26 cellular contexts compared by ENCODE assay signal in the genomic region with DNA sequence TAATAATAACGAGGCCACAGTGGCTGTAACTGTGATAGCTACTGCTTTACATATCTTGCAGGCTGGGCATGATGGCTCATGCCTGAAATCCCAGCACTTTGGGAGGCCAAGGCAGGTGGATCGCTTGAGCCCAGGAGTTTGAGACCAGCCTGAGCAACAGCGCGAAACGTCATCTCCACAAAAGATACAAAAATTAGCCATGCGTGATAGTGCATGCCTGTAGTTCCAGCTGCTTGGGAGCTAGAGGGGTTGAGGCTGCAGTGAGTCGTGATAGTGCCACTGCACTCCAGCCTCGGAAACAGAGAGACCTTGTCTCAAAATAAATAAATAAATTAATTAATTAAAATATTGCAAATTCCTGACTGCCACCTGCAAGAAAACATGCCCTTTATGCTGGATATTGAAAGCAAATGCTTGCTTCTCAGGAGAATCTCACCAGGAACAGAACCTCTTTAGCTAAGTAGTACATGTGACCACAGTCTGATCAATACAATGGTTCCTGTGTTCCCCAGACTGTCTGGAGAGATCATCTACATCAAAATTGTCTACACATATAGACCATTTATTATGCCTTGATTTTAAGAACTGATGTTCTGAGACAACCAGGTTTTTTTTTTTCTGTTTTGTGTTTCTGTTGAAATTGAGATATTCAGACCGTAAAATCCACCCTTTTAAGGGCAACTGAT. TPM values are rescaled to one million over a fixed set of nuclear protein-coding genes. Genes with fewer than 3 reads are reported as not detected.
DNase-seq lines count a peak whose midpoint lies in the region; ATAC-seq, FAIRE-seq and TF ChIP-seq lines count a peak whose summit lies in the region.
"Had no signal": no experiment of that assay in that cellular context is flagged by ENCODE, and none has a peak within 500 bp of the region (broad histone marks: within the 10 kb centered on the region; RNA-seq: fewer than 3 reads in every experiment).

No MANE protein-coding gene starts in this region.

- peaks cover 19% of the 10 kb centered on the region for H3K36me3 Mint-ChIP-seq in nephron progenitor cell (ENCODE audit: low read depth)

- TF ChIP-seq POLR2A in suprapubic skin (IDR thresholded peaks at IDR 0.05) (no peak), gastroesophageal sphincter (IDR thresholded peaks at IDR 0.05) (no peak)

- no peaks in the 10 kb centered on the region for H3K9me1 ChIP-seq in keratinocyte (ENCODE audit: control insufficient read depth, extremely low read depth, insufficient read depth, low read length)

- no peak overlapping the region for H3K27ac Mint-ChIP-seq in nephron progenitor cell
- H3K27ac Mint-ChIP-seq: activated naive CD4-positive, alpha-beta T cell treated with anti-CD3 and anti-CD28 coated beads, Interleukin-2, amount 10 ng/mL, durations not matched to agents 7 days and 5 days; stimulated activated effector memory CD8-positive, alpha-beta T cell treated with anti-CD3 and anti-CD28 coated beads, Interleukin-12 subunit alpha, Interleukin-12 subunit beta, amount 100 ng/mL, for 72 hours had no signal

- H3K27ac ChIP-seq in SK-N-MC, result peak overlapping the region; percentile 77
- H3K27ac ChIP-seq in keratinocyte (ENCODE audit: control insufficient read depth, insufficient read depth, low read length), result no peak overlapping the region
- peak overlapping the region; percentile 39 for H3K27ac ChIP-seq in suprapubic skin
- no peak overlapping the region for H3K27ac ChIP-seq in tibial artery
- no peak overlapping the region for H3K27ac ChIP-seq in gastroesophageal sphincter
- H3K27ac ChIP-seq: ascending aorta, gastrocnemius medialis, left ventricle myocardium inferior, psoas muscle, thoracic aorta had no signal

- TF ChIP-seq CTCF in keratinocyte (optimal IDR thresholded peaks at IDR 0.05 in 1 of 3, IDR thresholded peaks at IDR 0.05 in 1 of 3, conservative IDR thresholded peaks at IDR 0.05 in 1 of 3; ENCODE audit: extremely low read depth in 1 of 3, insufficient read depth in 2 of 3, low read length in 3 of 3) (no peak), suprapubic skin (IDR thresholded peaks at IDR 0.05) (no peak), tibial artery (IDR thresholded peaks at IDR 0.05) (no peak), nephron progenitor cell (IDR thresholded peaks at IDR 0.05) (no peak), gastroesophageal sphincter (IDR thresholded peaks at IDR 0.05) (no peak)

- no peaks in the 10 kb centered on the region for H3K27me3 Mint-ChIP-seq in nephron progenitor cell (ENCODE audit: low read depth, poor library complexity)
- H3K27me3 Mint-ChIP-seq: activated naive CD4-positive, alpha-beta T cell treated with anti-CD3 and anti-CD28 coated beads, Interleukin-2, amount 10 ng/mL, durations not matched to agents 7 days and 5 days had no signal

- H3K9ac ChIP-seq in SK-N-MC (ENCODE audit: insufficient read length) (no peak overlapping the region), keratinocyte (ENCODE audit: control insufficient read depth, extremely low read depth, insufficient read depth, low read length) (peak overlapping the region; percentile 25)

- ATAC-seq in gastroesophageal sphincter, result no peak
- ATAC-seq: gastrocnemius medialis; mucosa of descending colon; psoas muscle; stimulated activated effector memory CD8-positive, alpha-beta T cell treated with anti-CD3 and anti-CD28 coated beads, Interleukin-12 subunit alpha, Interleukin-12 subunit beta, amount 100 ng/mL, for 72 hours had no signal

- no peaks in the 10 kb centered on the region for H4K20me1 ChIP-seq in keratinocyte (ENCODE audit: control insufficient read depth, extremely low read depth, insufficient read depth, low read length)

- dilution Hi-C loops in keratinocyte (cut with MboI; ENCODE audit: extremely low pct_ligation_motif_present, low sequenced_read_pairs), result no loop called here

- DNase-seq in NCI-H2171 treated with DMSO at 0.1 percent for 48 hours (lab: John Stamatoyannopoulos, UW) (peak; percentile 6), NCI-H2171 (lab: John Stamatoyannopoulos, UW) (no peak), SK-N-MC (ENCODE audit: low read depth, low spot score) (no peak), keratinocyte (ENCODE audit: low read depth, low spot score) (no peak), suprapubic skin (ENCODE audit: low spot score in 2 of 2) (no peak), tibial artery (no peak), nephron progenitor cell (no peak)
- DNase-seq: 8988T; activated CD4-positive, CD25-positive, alpha-beta regulatory T cell; activated naive CD4-positive, alpha-beta T cell treated with anti-CD3 and anti-CD28 coated beads, Interleukin-2, amount 10 ng/mL, durations not matched to agents 7 days and 5 days; activated T-cell treated with anti-CD3 and anti-CD28 coated beads, Interleukin-2, amount 50 U/mL, for 1 hour; cerebellar nuclear complex; erythroblast; gastrocnemius medialis; left ventricle myocardium inferior; mucosa of descending colon; NCI-H1105; NCI-H2081; NCI-H510A treated with DMSO at 0.1 percent for 48 hours; psoas muscle; stimulated activated CD4-positive, alpha-beta T cell treated with anti-CD3 and anti-CD28 coated beads, Interleukin-1b, Interleukin-23, amount 100 ng/mL, for 48 hours had no signal

- intact Hi-C loops in tibial artery (cut with DNase I; ENCODE audit: low total_unique reads), result no loop called here

- H3K4me2 ChIP-seq in keratinocyte (ENCODE audit: control insufficient read depth, extremely low read depth, insufficient read depth, low read depth, low read length), result no peak overlapping the region

- H3K27me3 ChIP-seq in keratinocyte (ENCODE audit: control insufficient read depth, extremely low read depth, insufficient read depth, low read length), result no peaks in the 10 kb centered on the region
- H3K27me3 ChIP-seq in suprapubic skin, result no peaks in the 10 kb centered on the region
- no peaks in the 10 kb centered on the region for H3K27me3 ChIP-seq in tibial artery
- no peaks in the 10 kb centered on the region for H3K27me3 ChIP-seq in gastroesophageal sphincter
- H3K27me3 ChIP-seq: ascending aorta, gastrocnemius medialis had no signal

- H3K9me3 ChIP-seq in SK-N-MC (ENCODE audit: low read depth, low read length), result no peaks in the 10 kb centered on the region
- H3K9me3 ChIP-seq in keratinocyte (ENCODE audit: control insufficient read depth, low read depth, low read length), result no peaks in the 10 kb centered on the region
- no peaks in the 10 kb centered on the region for H3K9me3 ChIP-seq in suprapubic skin
- no peaks in the 10 kb centered on the region for H3K9me3 ChIP-seq in tibial artery
- H3K9me3 ChIP-seq in gastroesophageal sphincter, result no peaks in the 10 kb centered on the region
- H3K9me3 ChIP-seq: ascending aorta, gastrocnemius medialis, HAP-1, left ventricle myocardium inferior, mucosa of descending colon, psoas muscle, thoracic aorta had no signal

- no peak overlapping the region for H2AFZ ChIP-seq in keratinocyte (ENCODE audit: control insufficient read depth, low read length)

- no peak for FAIRE-seq in keratinocyte (lab: Jason Lieb, UNC)

- H3K79me2 ChIP-seq in keratinocyte (ENCODE audit: control insufficient read depth, insufficient read depth, low read length), result peaks cover 9% of the 10 kb centered on the region

- peaks cover 7% of the 10 kb centered on the region for H3K9me3 Mint-ChIP-seq in nephron progenitor cell
- H3K9me3 Mint-ChIP-seq: activated naive CD4-positive, alpha-beta T cell treated with anti-CD3 and anti-CD28 coated beads, Interleukin-2, amount 10 ng/mL, durations not matched to agents 7 days and 5 days; stimulated activated effector memory CD8-positive, alpha-beta T cell treated with anti-CD3 and anti-CD28 coated beads, Interleukin-12 subunit alpha, Interleukin-12 subunit beta, amount 100 ng/mL, for 72 hours had no signal

- H3K4me1 ChIP-seq in keratinocyte (ENCODE audit: control insufficient read depth, extremely low read depth, insufficient read depth, low read length), result no peaks in the 10 kb centered on the region
- peaks cover 30% of the 10 kb centered on the region for H3K4me1 ChIP-seq in suprapubic skin
- peaks cover 0 to 13% (median 7%) of the 10 kb centered on the region in 4 donors for H3K4me1 ChIP-seq in tibial artery
- H3K4me1 ChIP-seq in gastroesophageal sphincter, result peaks cover 0 to 31% (median 5%) of the 10 kb centered on the region in 3 donors

- peaks cover 21% of the 10 kb centered on the region for H3K4me1 Mint-ChIP-seq in nephron progenitor cell

- no peak overlapping the region for H3K4me3 Mint-ChIP-seq in nephron progenitor cell
- H3K4me3 Mint-ChIP-seq: activated naive CD4-positive, alpha-beta T cell treated with anti-CD3 and anti-CD28 coated beads, Interleukin-2, amount 10 ng/mL, durations not matched to agents 7 days and 5 days; stimulated activated effector memory CD8-positive, alpha-beta T cell treated with anti-CD3 and anti-CD28 coated beads, Interleukin-12 subunit alpha, Interleukin-12 subunit beta, amount 100 ng/mL, for 72 hours had no signal

- 61% methylated on average over 9 of the region's 9 CpGs for WGBS in suprapubic skin
- 77 to 78% methylated on average over 3 to 8 of the region's 9 CpGs for WGBS in gastroesophageal sphincter (ENCODE audit: low coverage in 1 of 2), 2 donors

- H3K36me3 ChIP-seq in SK-N-MC (ENCODE audit: insufficient read depth, low read length) (peaks cover 4% of the 10 kb centered on the region; the same call in 1 of the 2 replicates), keratinocyte (ENCODE audit: control insufficient read depth in 2 of 2, extremely low read depth in 1 of 2, insufficient read depth in 2 of 2, low read length in 2 of 2) (peaks cover 7 to 11% of the 10 kb centered on the region in 2 experiments), suprapubic skin (peaks cover 14% of the 10 kb centered on the region), tibial artery (peaks cover 0 to 20% (median 0%) of the 10 kb centered on the region in 3 donors), gastroesophageal sphincter (peaks cover 0 to 23% of the 10 kb centered on the region in 2 donors)

- TF ChIP-seq EP300 in suprapubic skin (IDR thresholded peaks at IDR 0.05) (no peak), gastroesophageal sphincter (IDR thresholded peaks at IDR 0.05) (no peak)

- H3K4me3 ChIP-seq in SK-N-MC (no peak overlapping the region), keratinocyte (ENCODE audit: control insufficient read depth in 2 of 3, extremely low read depth in 1 of 3, insufficient read depth in 2 of 3, low read depth in 1 of 3, low read length in 3 of 3) (no peak overlapping the region), suprapubic skin (no peak overlapping the region), tibial artery (no peak overlapping the region), gastroesophageal sphincter (no peak overlapping the region)
- H3K4me3 ChIP-seq: ascending aorta, gastrocnemius medialis, HAP-1, left ventricle myocardium inferior, mucosa of descending colon, psoas muscle, thoracic aorta had no signal

RNA-seq across cellular contexts. Expression of gene ZBTB3, which starts 6.3 kb away (rescaled TPM):
- 3.4 to 7.2 TPM (median 4.0 TPM) in 3 replicates for polyA plus RNA-seq in keratinocyte
- polyA plus RNA-seq in keratinocyte (2011; ENCODE audit: low read depth), result 0.66 TPM
- polyA plus RNA-seq in keratinocyte (2011; cell fraction: cytosol; rRNA removed), result 2.3 and 2.4 TPM in 2 replicates
- 8.5 and 9.2 TPM in 2 replicates for polyA plus RNA-seq in keratinocyte (2011; cell fraction: nucleus; rRNA removed)
- polyA plus RNA-seq in keratinocyte (2012; ENCODE audit: low replicate concordance), result 3.3 and 4.3 TPM in 2 replicates
- 7.4 to 12.3 TPM (median 11.0 TPM) in 3 replicates for polyA minus RNA-seq in keratinocyte
- 8.6 TPM for polyA minus RNA-seq in keratinocyte (2011; cell fraction: cytosol; rRNA and poly(A)+ RNA removed)
- 6.5 and 13.7 TPM in 2 replicates for polyA minus RNA-seq in keratinocyte (2011; cell fraction: nucleus; rRNA and poly(A)+ RNA removed)
- total RNA-seq in suprapubic skin (10 to 100 TPM; 10.9 to 32.2 (median 14.3) TPM), gastroesophageal sphincter (10 to 100 TPM in 3 of 4 donors, 1 to 10 TPM in 1; 8.8 to 15.8 (median 12.3) TPM)

RNA-seq across cellular contexts. Expression of gene POLR2G, which starts 13.8 kb away (rescaled TPM):
- polyA plus RNA-seq in keratinocyte, result 145 to 166 TPM (median 151 TPM) in 3 replicates
- 20.8 TPM for polyA plus RNA-seq in keratinocyte (2011; ENCODE audit: low read depth)
- polyA plus RNA-seq in keratinocyte (2011; cell fraction: cytosol; rRNA removed), result 148 and 195 TPM in 2 replicates
- 107 and 111 TPM in 2 replicates for polyA plus RNA-seq in keratinocyte (2011; cell fraction: nucleus; rRNA removed)
- polyA plus RNA-seq in keratinocyte (2012; ENCODE audit: low replicate concordance), result 112 and 114 TPM in 2 replicates
- polyA minus RNA-seq in keratinocyte, result 67.2 to 120 TPM (median 114 TPM) in 3 replicates
- polyA minus RNA-seq in keratinocyte (2011; cell fraction: cytosol; rRNA and poly(A)+ RNA removed), result 54.9 TPM
- 26.8 and 38.8 TPM in 2 replicates for polyA minus RNA-seq in keratinocyte (2011; cell fraction: nucleus; rRNA and poly(A)+ RNA removed)
- total RNA-seq in suprapubic skin (100 to 1,000 TPM in 1 of 4 donors, 10 to 100 TPM in 3; 46.9 to 117 (median 52.1) TPM), gastroesophageal sphincter (10 to 100 TPM; 34.4 to 49.5 (median 39.5) TPM)

RNA-seq across cellular contexts. Expression of gene TTC9C, which starts 19.3 kb away (rescaled TPM):
- polyA plus RNA-seq in keratinocyte, result 14.7 to 26.1 TPM (median 23.8 TPM) in 3 replicates
- polyA plus RNA-seq in keratinocyte (2011; ENCODE audit: low read depth), result 20.3 TPM
- polyA plus RNA-seq in keratinocyte (2011; cell fraction: cytosol; rRNA removed), result 11.7 and 11.9 TPM in 2 replicates
- polyA plus RNA-seq in keratinocyte (2011; cell fraction: nucleus; rRNA removed), result 31.7 and 36.5 TPM in 2 replicates
- polyA plus RNA-seq in keratinocyte (2012; ENCODE audit: low replicate concordance), result 17.7 and 30.0 TPM in 2 replicates
- polyA minus RNA-seq in keratinocyte, result 9.5 to 12.0 TPM (median 10.0 TPM) in 3 replicates
- polyA minus RNA-seq in keratinocyte (2011; cell fraction: cytosol; rRNA and poly(A)+ RNA removed), result 7.1 TPM
- polyA minus RNA-seq in keratinocyte (2011; cell fraction: nucleus; rRNA and poly(A)+ RNA removed), result 5.1 and 9.7 TPM in 2 replicates
- total RNA-seq in suprapubic skin (10 to 100 TPM; 16.3 to 42.3 (median 31.7) TPM), gastroesophageal sphincter (10 to 100 TPM; 12.5 to 20.5 (median 19.8) TPM)

RNA-seq across cellular contexts. Expression of gene HNRNPUL2, which starts 20.4 kb away (rescaled TPM):
- 17.2 to 29.0 TPM (median 20.3 TPM) in 3 replicates for polyA plus RNA-seq in keratinocyte
- 17.3 TPM for polyA plus RNA-seq in keratinocyte (2011; ENCODE audit: low read depth)
- polyA plus RNA-seq in keratinocyte (2011; cell fraction: cytosol; rRNA removed), result 26.5 and 31.2 TPM in 2 replicates
- 44.7 and 47.5 TPM in 2 replicates for polyA plus RNA-seq in keratinocyte (2011; cell fraction: nucleus; rRNA removed)
- polyA plus RNA-seq in keratinocyte (2012; ENCODE audit: low replicate concordance), result 27.0 and 57.0 TPM in 2 replicates
- 10.2 to 19.5 TPM (median 13.6 TPM) in 3 replicates for polyA minus RNA-seq in keratinocyte
- 13.6 TPM for polyA minus RNA-seq in keratinocyte (2011; cell fraction: cytosol; rRNA and poly(A)+ RNA removed)
- polyA minus RNA-seq in keratinocyte (2011; cell fraction: nucleus; rRNA and poly(A)+ RNA removed), result 12.9 and 22.8 TPM in 2 replicates
- total RNA-seq in suprapubic skin, result 10 to 100 TPM; 21.1 to 51.5 (median 33.6) TPM
- 10 to 100 TPM; 24.2 to 43.7 (median 31.0) TPM for total RNA-seq in gastroesophageal sphincter

RNA-seq across cellular contexts. Expression of gene TAF6L, which starts 23.6 kb away (rescaled TPM):
- 14.7 to 16.1 TPM (median 14.8 TPM) in 3 replicates for polyA plus RNA-seq in keratinocyte
- polyA plus RNA-seq in keratinocyte (2011; ENCODE audit: low read depth), result 3.9 TPM
- polyA plus RNA-seq in keratinocyte (2011; cell fraction: cytosol; rRNA removed), result 4.8 and 6.6 TPM in 2 replicates
- 29.0 and 35.4 TPM in 2 replicates for polyA plus RNA-seq in keratinocyte (2011; cell fraction: nucleus; rRNA removed)
- 7.6 and 10.9 TPM in 2 replicates for polyA plus RNA-seq in keratinocyte (2012; ENCODE audit: low replicate concordance)
- polyA minus RNA-seq in keratinocyte, result 11.3 to 23.4 TPM (median 14.9 TPM) in 3 replicates
- polyA minus RNA-seq in keratinocyte (2011; cell fraction: cytosol; rRNA and poly(A)+ RNA removed), result 8.2 TPM
- polyA minus RNA-seq in keratinocyte (2011; cell fraction: nucleus; rRNA and poly(A)+ RNA removed), result 12.5 and 13.0 TPM in 2 replicates
- 10 to 100 TPM; 10.2 to 48.7 (median 21.9) TPM for total RNA-seq in suprapubic skin
- total RNA-seq in gastroesophageal sphincter, result 10 to 100 TPM in 3 of 4 donors, 1 to 10 TPM in 1; 5.5 to 23.4 (median 14.5) TPM

Comparison
In these comparisons a context has a peak if more than half of its experiments do, and no peak if none do; other contexts are left out.
1. H3K27ac ChIP-seq: peak in SK-N-MC (single experiment) and suprapubic skin (single experiment); none in keratinocyte (single experiment), tibial artery (0 of 2) and gastroesophageal sphincter (0 of 4).